26 cellular contexts compared by ENCODE assay signal in the genomic region with DNA sequence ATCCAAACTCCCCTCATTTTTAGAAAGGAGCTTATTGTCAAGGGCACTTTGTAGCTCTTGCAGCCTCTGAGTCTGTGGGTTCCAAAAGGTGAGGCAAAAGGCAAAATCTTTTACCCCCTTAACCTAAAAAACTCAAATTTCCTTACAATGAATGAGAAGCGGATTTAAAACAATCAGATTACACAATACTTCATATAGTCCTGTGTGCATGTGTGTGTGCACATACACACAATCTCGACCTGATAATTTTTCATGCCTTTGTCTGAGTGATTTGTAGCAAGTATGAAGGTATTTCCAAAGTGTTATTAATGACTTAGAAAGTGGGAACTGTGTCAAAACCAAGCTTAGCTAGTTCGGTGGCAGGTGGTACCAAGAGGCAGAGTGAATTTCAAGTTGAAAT. TPM values are rescaled to one million over a fixed set of nuclear protein-coding genes. Genes with fewer than 3 reads are reported as not detected.
"Had no signal": no experiment of that assay in that cellular context is flagged by ENCODE, and none has a peak within 500 bp of the region (broad histone marks: within the 10 kb centered on the region; RNA-seq: fewer than 3 reads in every experiment).

No MANE protein-coding gene starts in this region.

- H3K9me3 ChIP-seq: stomach, suprapubic skin, testis, thoracic aorta, thyroid gland, tibial artery, tibial nerve, transverse colon, upper lobe of left lung, upper lobe of right lung, uterus, vagina had no signal

- H3K36me3 ChIP-seq: stomach, suprapubic skin, thoracic aorta, thyroid gland, tibial artery, tibial nerve, transverse colon, upper lobe of left lung, upper lobe of right lung, uterus, vagina had no signal

- H3K4me1 ChIP-seq: stomach, suprapubic skin, testis, thyroid gland, tibial artery, tibial nerve, transverse colon, upper lobe of left lung, upper lobe of right lung, uterus, vagina had no signal

- DNase-seq: stimulated activated CD4-positive, alpha-beta T cell treated with anti-CD3 and anti-CD28 coated beads, Interleukin-2, amount 100 ng/mL, for 48 hours; stimulated activated CD4-positive, alpha-beta T cell treated with anti-CD3 and anti-CD28 coated beads, Interleukin-4, amount 100 ng/mL, for 1 hour; stimulated activated CD4-positive, alpha-beta T cell treated with anti-CD3 and anti-CD28 coated beads, Interleukin-4, amount 100 ng/mL, for 24 hours; stimulated activated CD4-positive, alpha-beta T cell treated with anti-CD3 and anti-CD28 coated beads, Interleukin-4, amount 100 ng/mL, for 4 hours; stimulated activated CD8-positive, alpha-beta memory T cell treated with anti-CD3 and anti-CD28 coated beads, Interleukin-4, amount 100 ng/mL, for 48 hours; stimulated activated naive B cell treated with anti-CD40 and anti-IgM and Interleukin-4, amounts not matched to agents 10 μg/mL and 1 μg/mL and 100 μg/mL, for 72 hours; stimulated activated naive CD4-positive, alpha-beta T cell; stimulated activated naive CD4-positive, alpha-beta T cell treated with Interleukin-2 at 50 U/mL for 16 hours; stimulated activated naive CD8-positive, alpha-beta T cell treated with anti-CD3 and anti-CD28 coated beads, Interleukin-15, amount 100 ng/mL, for 72 hours; stimulated activated naive CD8-positive, alpha-beta T cell treated with anti-CD3 and anti-CD28 coated beads, Interleukin-15, Interleukin-2, amounts not matched to agents 100 U/mL and 50 U/mL, for 24 hours; stomach; substantia nigra; testis; thyroid gland; tibial artery; transverse colon; trophoblast cell; upper lobe of left lung; upper lobe of right lung; uterus had no signal

- H3K4me3 ChIP-seq: stomach, suprapubic skin, testis, thoracic aorta, thyroid gland, tibial artery, tibial nerve, transverse colon, upper lobe of left lung, upper lobe of right lung, uterus, vagina had no signal

- H3K27me3 ChIP-seq: stomach, suprapubic skin, testis, thyroid gland, tibial artery, tibial nerve, transverse colon, upper lobe of left lung, upper lobe of right lung, uterus, vagina had no signal

- H3K27ac ChIP-seq: stomach, suprapubic skin, testis, thoracic aorta, thyroid gland, tibial artery, tibial nerve, transverse colon, upper lobe of left lung, upper lobe of right lung, uterus, vagina had no signal

- ATAC-seq: stimulated activated effector memory CD8-positive, alpha-beta T cell treated with anti-CD3 and anti-CD28 coated beads, Interleukin-12 subunit alpha, Interleukin-12 subunit beta, amount 100 ng/mL, for 72 hours; stimulated activated memory B cell treated with anti-CD40 and anti-IgM and Interleukin-4, amounts not matched to agents 10 μg/mL and 1 μg/mL and 100 μg/mL, for 72 hours; stimulated activated naive B cell treated with anti-CD40 and anti-IgM and Interleukin-4, amounts not matched to agents 10 μg/mL and 1 μg/mL and 100 μg/mL, for 72 hours; stimulated activated naive CD8-positive, alpha-beta T cell treated with anti-CD3 and anti-CD28 coated beads, Interleukin-15, amount 100 ng/mL, for 72 hours; stimulated activated naive CD8-positive, alpha-beta T cell treated with anti-CD3 and anti-CD28 coated beads, Interleukin-15, Interleukin-2, amounts not matched to agents 100 U/mL and 50 U/mL, for 24 hours; upper lobe of right lung had no signal

RNA-seq across cellular contexts. Expression of gene GRIK1, which starts 42.9 kb away (rescaled TPM):
- total RNA-seq: transverse colon, upper lobe of right lung had no signal
